ENCODE assay signal across 17 cellular contexts in genomic region chr3:191568206-191568605, GRCh38.
DNase-seq lines count a peak whose midpoint lies in the region; ATAC-seq and TF ChIP-seq lines count a peak whose summit lies in the region.
"Had no signal": no experiment of that assay in that cellular context is flagged by ENCODE, and none has a peak within 500 bp of the region (broad histone marks: within the 10 kb centered on the region; RNA-seq: fewer than 3 reads in every experiment).

No MANE protein-coding gene starts in this region.

- no peaks in the 10 kb centered on the region for H3K36me3 ChIP-seq in mammary epithelial cell (ENCODE audit: insufficient read depth, low read length)
- H3K36me3 ChIP-seq: BLaER1 treated with 17β-estradiol and CSF1 and Interleukin-3, amounts not matched to agents 10 nM and 100 nM had no signal

- TF ChIP-seq CTCF in mammary epithelial cell (conservative IDR thresholded peaks at IDR 0.05 in 1 of 2, IDR thresholded peaks at IDR 0.05 in 1 of 2; ENCODE audit: extremely low read depth in 1 of 2, insufficient read depth in 1 of 2, low read depth in 1 of 2, low read length in 2 of 2): no peak
- no peak for TF ChIP-seq CTCF in fibroblast of the aortic adventitia (IDR thresholded peaks at IDR 0.05; ENCODE audit: insufficient read depth, low read length)

- no peaks in the 10 kb centered on the region for H3K79me2 ChIP-seq in mammary epithelial cell (ENCODE audit: insufficient read depth, low read length)

- WGBS in mammary epithelial cell (ENCODE audit: low coverage, missing lambda C conversion rate): 97% methylated on average over 6 of the region's 7 CpGs

- intact Hi-C loops in mammary epithelial cell (cut with micrococcal nuclease): no loop called here

- H3K4me3 ChIP-seq in mammary epithelial cell (replicated peaks in 1 of 3; ENCODE audit: insufficient read depth in 1 of 3, low read depth in 2 of 3, low read length in 3 of 3) (no peak overlapping the region), fibroblast of the aortic adventitia (ENCODE audit: low read depth, low read length) (no peak overlapping the region)
- H3K4me3 ChIP-seq: BLaER1 treated with 17β-estradiol and CSF1 and Interleukin-3, amounts not matched to agents 10 nM and 100 nM; GM12878; GM23248 had no signal

- H3K9ac ChIP-seq in mammary epithelial cell (ENCODE audit: insufficient read depth, low read length): no peak overlapping the region
- H3K9ac ChIP-seq: BLaER1 treated with 17β-estradiol and CSF1 and Interleukin-3, amounts not matched to agents 10 nM and 100 nM; GM23248 had no signal

- peak overlapping the region; percentile 23 for H2AFZ ChIP-seq in mammary epithelial cell (ENCODE audit: low read depth, low read length)
- H2AFZ ChIP-seq: GM23248 had no signal

- CTCF ChIA-PET in mammary epithelial cell (lab: Charles Lee; ENCODE audit: low non-redundant PET): no interaction called here

- no peaks in the 10 kb centered on the region for H3K9me3 ChIP-seq in mammary epithelial cell (replicated peaks; ENCODE audit: insufficient read depth, low read length)
- H3K9me3 ChIP-seq: BLaER1 treated with 17β-estradiol and CSF1 and Interleukin-3, amounts not matched to agents 10 nM and 100 nM had no signal

- DNase-seq in NCI-H748 (lab: John Stamatoyannopoulos, UW; ENCODE audit: unreplicated experiment) (peak; percentile 31), NCI-H748 treated with DMSO at 0.1 percent for 48 hours (lab: John Stamatoyannopoulos, UW) (no peak), HS-27A (ENCODE audit: low read depth) (peak; percentile 59), mammary epithelial cell (no peak), fibroblast of the aortic adventitia (ENCODE audit: low read depth) (peak; percentile 6), NCI-H1694 (lab: John Stamatoyannopoulos, UW) (no peak)
- DNase-seq: 8988T; ACHN; CD4-positive, CD25-positive, alpha-beta regulatory T cell; DMS 273 treated with DMSO at 0.1 percent for 48 hours; GM23248; H7; IMR-90 had no signal

- dilution Hi-C loops in mammary epithelial cell (cut with HindIII; ENCODE audit: low sequenced_read_pairs): no loop called here

- no peaks in the 10 kb centered on the region for H3K27me3 ChIP-seq in mammary epithelial cell (ENCODE audit: insufficient read depth, low read length)
- H3K27me3 ChIP-seq: BLaER1 treated with 17β-estradiol and CSF1 and Interleukin-3, amounts not matched to agents 10 nM and 100 nM had no signal

- no peak overlapping the region for H3K4me2 ChIP-seq in mammary epithelial cell (ENCODE audit: insufficient read depth, low read depth, low read length)
- H3K4me2 ChIP-seq: BLaER1 treated with 17β-estradiol and CSF1 and Interleukin-3, amounts not matched to agents 10 nM and 100 nM had no signal

- ATAC-seq in GM18517 (IDR thresholded peaks at IDR 0.05; ENCODE audit: unreplicated experiment): no peak
- ATAC-seq in HG03097 (IDR thresholded peaks at IDR 0.05; ENCODE audit: low FRiP score, unreplicated experiment): no peak
- ATAC-seq: GM12878 had no signal

- H4K20me1 ChIP-seq in mammary epithelial cell (ENCODE audit: insufficient read depth, low read length): no peaks in the 10 kb centered on the region
- H4K20me1 ChIP-seq: BLaER1 treated with 17β-estradiol and CSF1 and Interleukin-3, amounts not matched to agents 10 nM and 100 nM had no signal

- H3K27ac ChIP-seq in mammary epithelial cell (ENCODE audit: insufficient read depth, low read depth, low read length): no peak overlapping the region
- H3K27ac ChIP-seq: BLaER1 treated with 17β-estradiol and CSF1 and Interleukin-3, amounts not matched to agents 10 nM and 100 nM; GM23248 had no signal

- peaks cover 18% of the 10 kb centered on the region for H3K4me1 ChIP-seq in mammary epithelial cell (ENCODE audit: insufficient read depth, low read length)
- H3K4me1 ChIP-seq: BLaER1 treated with 17β-estradiol and CSF1 and Interleukin-3, amounts not matched to agents 10 nM and 100 nM had no signal

- BruUV-seq in mammary epithelial cell (replicated peaks; lab: Mats Ljungman, UMichigan): no TSS peak

- in situ Hi-C loops in mammary epithelial cell (cut with MboI; ENCODE audit: low sequenced_read_pairs in 2 of 2): no loop called here

Comparison
In these comparisons a context has a peak if more than half of its experiments do, and no peak if none do; other contexts are left out.
1. DNase-seq: peak in NCI-H748 (single experiment), HS-27A (single experiment) and fibroblast of the aortic adventitia (single experiment); none in NCI-H748 treated with DMSO at 0.1 percent for 48 hours (single experiment), mammary epithelial cell (single experiment) and NCI-H1694 (single experiment).